ENCODE assay signal across 1 cellular context in genomic region chr2:102106133-102106556, GRCh38.
A peak's percentile ranks its signal among the peaks of the same experiment; 100 is the strongest.
TF ChIP-seq lines count a peak whose summit lies in the region.

No MANE protein-coding gene starts in this region.

TF ChIP-seq in GM12878, 131 proteins besides CTCF, POLR2A, EP300 and RAD21:
- TF ChIP-seq ASH2L (IDR thresholded peaks at IDR 0.05; ENCODE audit: borderline replicate concordance, low read depth) (no peak), IKZF2 (IDR thresholded peaks at IDR 0.05) (peak; percentile 9 to 10; a peak in 2 of 4 replicates), BRCA1 (IDR thresholded peaks at IDR 0.05; ENCODE audit: low read depth, low read length) (no peak), MYC (IDR thresholded peaks at IDR 0.05; ENCODE audit: insufficient read depth, insufficient read length, insufficient replicate concordance, low read length, severe bottlenecking) (no peak), MLLT1 (IDR thresholded peaks at IDR 0.05) (peak; percentile 57), IKZF1 (conservative IDR thresholded peaks at IDR 0.05) (peak; percentile 34; the same call in 1 of the 2 replicates), JUNB (IDR thresholded peaks at IDR 0.05) (no peak), BMI1 (IDR thresholded peaks at IDR 0.05; ENCODE audit: borderline replicate concordance) (no peak), ATF7 (IDR thresholded peaks at IDR 0.05; ENCODE audit: low read depth) (peak; percentile 77), CHD4 (IDR thresholded peaks at IDR 0.05) (no peak), BHLHE40 (IDR thresholded peaks at IDR 0.05; ENCODE audit: borderline replicate concordance in 1 of 2, low read depth in 2 of 2, low read length in 1 of 2) (0 out of 4 replicates have a peak, but pooled peaks of 1 of the 2 experiments have one; percentile 10), CUX1 (IDR thresholded peaks at IDR 0.05; ENCODE audit: insufficient replicate concordance, low read depth, low read length) (no peak), SUPT20H (IDR thresholded peaks at IDR 0.05; ENCODE audit: borderline replicate concordance, control insufficient read depth, low read depth, low read length) (no peak), NBN (IDR thresholded peaks at IDR 0.05) (peak; percentile 34; the same call in 1 of the 2 replicates)
- TF ChIP-seq, protein P1, sequence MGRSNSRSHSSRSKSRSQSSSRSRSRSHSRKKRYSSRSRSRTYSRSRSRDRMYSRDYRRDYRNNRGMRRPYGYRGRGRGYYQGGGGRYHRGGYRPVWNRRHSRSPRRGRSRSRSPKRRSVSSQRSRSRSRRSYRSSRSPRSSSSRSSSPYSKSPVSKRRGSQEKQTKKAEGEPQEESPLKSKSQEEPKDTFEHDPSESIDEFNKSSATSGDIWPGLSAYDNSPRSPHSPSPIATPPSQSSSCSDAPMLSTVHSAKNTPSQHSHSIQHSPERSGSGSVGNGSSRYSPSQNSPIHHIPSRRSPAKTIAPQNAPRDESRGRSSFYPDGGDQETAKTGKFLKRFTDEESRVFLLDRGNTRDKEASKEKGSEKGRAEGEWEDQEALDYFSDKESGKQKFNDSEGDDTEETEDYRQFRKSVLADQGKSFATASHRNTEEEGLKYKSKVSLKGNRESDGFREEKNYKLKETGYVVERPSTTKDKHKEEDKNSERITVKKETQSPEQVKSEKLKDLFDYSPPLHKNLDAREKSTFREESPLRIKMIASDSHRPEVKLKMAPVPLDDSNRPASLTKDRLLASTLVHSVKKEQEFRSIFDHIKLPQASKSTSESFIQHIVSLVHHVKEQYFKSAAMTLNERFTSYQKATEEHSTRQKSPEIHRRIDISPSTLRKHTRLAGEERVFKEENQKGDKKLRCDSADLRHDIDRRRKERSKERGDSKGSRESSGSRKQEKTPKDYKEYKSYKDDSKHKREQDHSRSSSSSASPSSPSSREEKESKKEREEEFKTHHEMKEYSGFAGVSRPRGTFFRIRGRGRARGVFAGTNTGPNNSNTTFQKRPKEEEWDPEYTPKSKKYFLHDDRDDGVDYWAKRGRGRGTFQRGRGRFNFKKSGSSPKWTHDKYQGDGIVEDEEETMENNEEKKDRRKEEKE (IDR thresholded peaks at IDR 0.05) = no peak
- TF ChIP-seq, protein P2, sequence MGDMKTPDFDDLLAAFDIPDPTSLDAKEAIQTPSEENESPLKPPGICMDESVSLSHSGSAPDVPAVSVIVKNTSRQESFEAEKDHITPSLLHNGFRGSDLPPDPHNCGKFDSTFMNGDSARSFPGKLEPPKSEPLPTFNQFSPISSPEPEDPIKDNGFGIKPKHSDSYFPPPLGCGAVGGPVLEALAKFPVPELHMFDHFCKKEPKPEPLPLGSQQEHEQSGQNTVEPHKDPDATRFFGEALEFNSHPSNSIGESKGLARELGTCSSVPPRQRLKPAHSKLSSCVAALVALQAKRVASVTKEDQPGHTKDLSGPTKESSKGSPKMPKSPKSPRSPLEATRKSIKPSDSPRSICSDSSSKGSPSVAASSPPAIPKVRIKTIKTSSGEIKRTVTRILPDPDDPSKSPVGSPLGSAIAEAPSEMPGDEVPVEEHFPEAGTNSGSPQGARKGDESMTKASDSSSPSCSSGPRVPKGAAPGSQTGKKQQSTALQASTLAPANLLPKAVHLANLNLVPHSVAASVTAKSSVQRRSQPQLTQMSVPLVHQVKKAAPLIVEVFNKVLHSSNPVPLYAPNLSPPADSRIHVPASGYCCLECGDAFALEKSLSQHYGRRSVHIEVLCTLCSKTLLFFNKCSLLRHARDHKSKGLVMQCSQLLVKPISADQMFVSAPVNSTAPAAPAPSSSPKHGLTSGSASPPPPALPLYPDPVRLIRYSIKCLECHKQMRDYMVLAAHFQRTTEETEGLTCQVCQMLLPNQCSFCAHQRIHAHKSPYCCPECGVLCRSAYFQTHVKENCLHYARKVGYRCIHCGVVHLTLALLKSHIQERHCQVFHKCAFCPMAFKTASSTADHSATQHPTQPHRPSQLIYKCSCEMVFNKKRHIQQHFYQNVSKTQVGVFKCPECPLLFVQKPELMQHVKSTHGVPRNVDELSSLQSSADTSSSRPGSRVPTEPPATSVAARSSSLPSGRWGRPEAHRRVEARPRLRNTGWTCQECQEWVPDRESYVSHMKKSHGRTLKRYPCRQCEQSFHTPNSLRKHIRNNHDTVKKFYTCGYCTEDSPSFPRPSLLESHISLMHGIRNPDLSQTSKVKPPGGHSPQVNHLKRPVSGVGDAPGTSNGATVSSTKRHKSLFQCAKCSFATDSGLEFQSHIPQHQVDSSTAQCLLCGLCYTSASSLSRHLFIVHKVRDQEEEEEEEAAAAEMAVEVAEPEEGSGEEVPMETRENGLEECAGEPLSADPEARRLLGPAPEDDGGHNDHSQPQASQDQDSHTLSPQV (IDR thresholded peaks at IDR 0.05) = peak; percentile 6; the same call in 1 of the 2 replicates
- TF ChIP-seq, protein P3, sequence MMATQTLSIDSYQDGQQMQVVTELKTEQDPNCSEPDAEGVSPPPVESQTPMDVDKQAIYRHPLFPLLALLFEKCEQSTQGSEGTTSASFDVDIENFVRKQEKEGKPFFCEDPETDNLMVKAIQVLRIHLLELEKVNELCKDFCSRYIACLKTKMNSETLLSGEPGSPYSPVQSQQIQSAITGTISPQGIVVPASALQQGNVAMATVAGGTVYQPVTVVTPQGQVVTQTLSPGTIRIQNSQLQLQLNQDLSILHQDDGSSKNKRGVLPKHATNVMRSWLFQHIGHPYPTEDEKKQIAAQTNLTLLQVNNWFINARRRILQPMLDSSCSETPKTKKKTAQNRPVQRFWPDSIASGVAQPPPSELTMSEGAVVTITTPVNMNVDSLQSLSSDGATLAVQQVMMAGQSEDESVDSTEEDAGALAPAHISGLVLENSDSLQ (IDR thresholded peaks at IDR 0.05) = 0 out of 2 replicates have a peak, but pooled peaks have one; percentile 9
- TF ChIP-seq, protein P4, sequence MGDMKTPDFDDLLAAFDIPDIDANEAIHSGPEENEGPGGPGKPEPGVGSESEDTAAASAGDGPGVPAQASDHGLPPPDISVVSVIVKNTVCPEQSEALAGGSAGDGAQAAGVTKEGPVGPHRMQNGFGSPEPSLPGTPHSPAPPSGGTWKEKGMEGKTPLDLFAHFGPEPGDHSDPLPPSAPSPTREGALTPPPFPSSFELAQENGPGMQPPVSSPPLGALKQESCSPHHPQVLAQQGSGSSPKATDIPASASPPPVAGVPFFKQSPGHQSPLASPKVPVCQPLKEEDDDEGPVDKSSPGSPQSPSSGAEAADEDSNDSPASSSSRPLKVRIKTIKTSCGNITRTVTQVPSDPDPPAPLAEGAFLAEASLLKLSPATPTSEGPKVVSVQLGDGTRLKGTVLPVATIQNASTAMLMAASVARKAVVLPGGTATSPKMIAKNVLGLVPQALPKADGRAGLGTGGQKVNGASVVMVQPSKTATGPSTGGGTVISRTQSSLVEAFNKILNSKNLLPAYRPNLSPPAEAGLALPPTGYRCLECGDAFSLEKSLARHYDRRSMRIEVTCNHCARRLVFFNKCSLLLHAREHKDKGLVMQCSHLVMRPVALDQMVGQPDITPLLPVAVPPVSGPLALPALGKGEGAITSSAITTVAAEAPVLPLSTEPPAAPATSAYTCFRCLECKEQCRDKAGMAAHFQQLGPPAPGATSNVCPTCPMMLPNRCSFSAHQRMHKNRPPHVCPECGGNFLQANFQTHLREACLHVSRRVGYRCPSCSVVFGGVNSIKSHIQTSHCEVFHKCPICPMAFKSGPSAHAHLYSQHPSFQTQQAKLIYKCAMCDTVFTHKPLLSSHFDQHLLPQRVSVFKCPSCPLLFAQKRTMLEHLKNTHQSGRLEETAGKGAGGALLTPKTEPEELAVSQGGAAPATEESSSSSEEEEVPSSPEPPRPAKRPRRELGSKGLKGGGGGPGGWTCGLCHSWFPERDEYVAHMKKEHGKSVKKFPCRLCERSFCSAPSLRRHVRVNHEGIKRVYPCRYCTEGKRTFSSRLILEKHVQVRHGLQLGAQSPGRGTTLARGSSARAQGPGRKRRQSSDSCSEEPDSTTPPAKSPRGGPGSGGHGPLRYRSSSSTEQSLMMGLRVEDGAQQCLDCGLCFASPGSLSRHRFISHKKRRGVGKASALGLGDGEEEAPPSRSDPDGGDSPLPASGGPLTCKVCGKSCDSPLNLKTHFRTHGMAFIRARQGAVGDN (IDR thresholded peaks at IDR 0.05) = peak; percentile 81
